ENCODE assay signal across 29 cellular contexts in genomic region chr12:1297206-1297605, GRCh38.
DNase-seq lines count a peak whose midpoint lies in the region; ATAC-seq and TF ChIP-seq lines count a peak whose summit lies in the region.
"Had no signal": no experiment of that assay in that cellular context is flagged by ENCODE, and none has a peak within 500 bp of the region (broad histone marks: within the 10 kb centered on the region; RNA-seq: fewer than 3 reads in every experiment).

No MANE protein-coding gene starts in this region.

- DNase-seq in EH (ENCODE audit: low read depth) = peak; percentile 80
- peak; percentile 68 for DNase-seq in NCI-H226
- peak; percentile 74 for DNase-seq in fibroblast of peridontal ligament (ENCODE audit: extremely low read depth)
- DNase-seq in osteoblast (ENCODE audit: insufficient read length, low spot score, missing footprints) = peak; percentile 88
- no peak for DNase-seq in NCI-H1092 (lab: John Stamatoyannopoulos, UW)
- no peak for DNase-seq in activated T-cell treated with anti-CD3 and anti-CD28 coated beads, Interleukin-2, amount 50 U/mL, for 48 hours
- DNase-seq in HT-29 (ENCODE audit: low spot score) = no peak
- DNase-seq: activated CD4-positive, alpha-beta T cell treated with anti-CD3 and anti-CD28 coated beads, Interleukin-2, amount 50 U/mL, for 48 hours; activated CD4-positive, CD25-positive, alpha-beta regulatory T cell treated with anti-CD3 and anti-CD28 coated beads, Interleukin-2, amount 50 U/mL, for 72 hours; activated naive CD4-positive, alpha-beta T cell treated with Interleukin-2 at 50 U/mL for 16 hours; CD4-positive, CD25-positive, alpha-beta regulatory T cell; cerebellar nuclear complex; DND-41; dorsolateral prefrontal cortex; H7; kidney; naive thymus-derived CD8-positive, alpha-beta T cell; NCI-H1436; NCI-H2081; nucleus accumbens; PC-9; Right ventricle myocardium superior; transverse colon had no signal

- no peaks in the 10 kb centered on the region for H3K4me1 ChIP-seq in osteoblast (ENCODE audit: insufficient read depth, low read length)
- H3K4me1 ChIP-seq: esophagus muscularis mucosa, transverse colon had no signal

- no peaks in the 10 kb centered on the region for H3K79me2 ChIP-seq in osteoblast (ENCODE audit: insufficient read depth, low read length)

- H3K36me3 ChIP-seq in osteoblast (ENCODE audit: insufficient read depth, low read length) = no peaks in the 10 kb centered on the region
- H3K36me3 ChIP-seq: brain microvascular endothelial cell had no signal

- TF ChIP-seq CTCF in osteoblast (IDR thresholded peaks at IDR 0.05; ENCODE audit: extremely low read depth, low read depth, low read length) = no peak

- H4K20me1 ChIP-seq in osteoblast (ENCODE audit: insufficient read depth, low read length) = no peaks in the 10 kb centered on the region

- no peaks in the 10 kb centered on the region for H3K9me3 ChIP-seq in osteoblast (ENCODE audit: low read depth, low read length)
- H3K9me3 ChIP-seq: esophagus muscularis mucosa had no signal

- no peak for ATAC-seq in GM19395 (IDR thresholded peaks at IDR 0.05; ENCODE audit: unreplicated experiment)
- ATAC-seq: GM12878; HepG2; naive thymus-derived CD8-positive, alpha-beta T cell; stimulated activated memory B cell treated with anti-CD40 and anti-IgM and Interleukin-4, amounts not matched to agents 10 μg/mL and 1 μg/mL and 100 μg/mL, for 72 hours had no signal

- H3K27me3 ChIP-seq in osteoblast (ENCODE audit: insufficient read depth, low read length) = no peaks in the 10 kb centered on the region
- H3K27me3 ChIP-seq: brain microvascular endothelial cell, dorsolateral prefrontal cortex, esophagus muscularis mucosa, transverse colon had no signal

- peak overlapping the region; percentile 20 for H3K27ac ChIP-seq in osteoblast (ENCODE audit: low read depth, low read length)
- H3K27ac ChIP-seq: brain microvascular endothelial cell, dorsolateral prefrontal cortex, esophagus muscularis mucosa, PC-9, transverse colon had no signal

- H3K4me3 ChIP-seq in osteoblast (ENCODE audit: insufficient read depth, low read length) = no peak overlapping the region
- H3K4me3 ChIP-seq: dorsolateral prefrontal cortex, esophagus muscularis mucosa, GM12878, PC-9, transverse colon had no signal

- no peak overlapping the region for H3K4me2 ChIP-seq in osteoblast (ENCODE audit: insufficient read depth, low read length)
- H3K4me2 ChIP-seq: PC-9 had no signal

- no peak overlapping the region for H2AFZ ChIP-seq in osteoblast (ENCODE audit: low read length)
- H2AFZ ChIP-seq: PC-9 had no signal

Comparison
In these comparisons a context has a peak if more than half of its experiments do, and no peak if none do; other contexts are left out.
1. DNase-seq: peak in EH (single experiment), NCI-H226 (single experiment), fibroblast of peridontal ligament (single experiment) and osteoblast (single experiment); none in NCI-H1092 (single experiment), activated T-cell treated with anti-CD3 and anti-CD28 coated beads, Interleukin-2, amount 50 U/mL, for 48 hours (0 of 2) and HT-29 (single experiment).